22 cellular contexts compared by ENCODE assay signal in the genomic region with DNA sequence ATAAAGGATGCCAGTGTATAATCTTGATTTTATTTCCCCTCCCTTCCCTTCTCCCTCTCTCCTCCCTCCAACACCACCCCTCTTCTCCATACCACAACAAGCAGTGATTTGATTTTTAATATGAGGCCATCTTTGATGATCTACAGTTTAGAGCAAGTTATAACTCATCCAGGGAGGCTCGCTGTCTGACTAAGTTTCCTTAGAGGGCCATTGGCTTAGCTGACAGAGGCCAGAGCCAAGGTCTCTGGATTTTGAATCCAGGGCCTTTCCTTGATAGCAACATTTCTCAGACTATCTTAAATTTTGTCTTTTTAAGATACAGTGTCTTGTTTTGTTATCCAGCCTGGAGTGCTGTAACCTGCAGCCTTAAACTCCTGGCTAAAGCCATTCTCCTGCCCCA.
A peak's percentile ranks its signal among the peaks of the same experiment; 100 is the strongest.
DNase-seq lines count a peak whose midpoint lies in the region; FAIRE-seq and TF ChIP-seq lines count a peak whose summit lies in the region.
"Had no signal": no experiment of that assay in that cellular context is flagged by ENCODE, and none has a peak within 500 bp of the region (broad histone marks: within the 10 kb centered on the region; RNA-seq: fewer than 3 reads in every experiment).

No MANE protein-coding gene starts in this region.

- WGBS in esophagus muscularis mucosa = 92% methylated on average over 1 of the region's 1 CpG

- FAIRE-seq in bronchial epithelial cell (lab: Jason Lieb, UNC) = no peak
- FAIRE-seq: A204.1, HepG2 had no signal

- H3K27me3 ChIP-seq in bronchial epithelial cell (ENCODE audit: control insufficient read depth, insufficient read depth, low read length) = no peaks in the 10 kb centered on the region
- no peaks in the 10 kb centered on the region for H3K27me3 ChIP-seq in esophagus muscularis mucosa
- H3K27me3 ChIP-seq: BE2C had no signal

- H3K27ac Mint-ChIP-seq in activated CD4-positive, alpha-beta T cell treated with anti-CD3 and anti-CD28 coated beads, Interleukin-2, amount 10 ng/mL, durations not matched to agents 24 days and 14 days = no peak overlapping the region
- peak overlapping the region in 2 of 3 experiments; percentile 11 to 38 for H3K27ac Mint-ChIP-seq in nephron
- H3K27ac Mint-ChIP-seq: CD4-positive, CD25-positive, alpha-beta regulatory T cell; CD8-positive, alpha-beta memory T cell; HFFc6; IgD-negative memory B cell had no signal

- intact Hi-C loops in activated CD4-positive, alpha-beta T cell treated with anti-CD3 and anti-CD28 coated beads, Interleukin-2, amount 10 ng/mL, durations not matched to agents 24 days and 14 days (cut with micrococcal nuclease) = no loop called here
- intact Hi-C loops in esophagus muscularis mucosa (cut with DNase I) = no loop called here

- no peaks in the 10 kb centered on the region for H3K9me3 Mint-ChIP-seq in activated CD4-positive, alpha-beta T cell treated with anti-CD3 and anti-CD28 coated beads, Interleukin-2, amount 10 ng/mL, durations not matched to agents 24 days and 14 days
- no peaks in the 10 kb centered on the region for H3K9me3 Mint-ChIP-seq in nephron
- H3K9me3 Mint-ChIP-seq: CD8-positive, alpha-beta memory T cell; HFFc6 had no signal

- H3K27ac ChIP-seq in esophagus muscularis mucosa (replicated peaks in 1 of 4) = no peak overlapping the region

- H3K36me3 ChIP-seq in bronchial epithelial cell (ENCODE audit: control insufficient read depth, insufficient read depth, low read length) (no peaks in the 10 kb centered on the region), esophagus muscularis mucosa (no peaks in the 10 kb centered on the region)
- H3K36me3 ChIP-seq: BE2C had no signal

- H3K9me3 ChIP-seq in esophagus muscularis mucosa = no peaks in the 10 kb centered on the region
- H3K9me3 ChIP-seq: BE2C had no signal

- no peak for TF ChIP-seq CTCF in bronchial epithelial cell (IDR thresholded peaks at IDR 0.05; ENCODE audit: insufficient read depth, low read length, severe bottlenecking)
- TF ChIP-seq CTCF in esophagus muscularis mucosa (IDR thresholded peaks at IDR 0.05) = no peak
- no peak for TF ChIP-seq CTCF in nephron (IDR thresholded peaks at IDR 0.05; ENCODE audit: unreplicated experiment in 3 of 3)

- H3K36me3 Mint-ChIP-seq in activated CD4-positive, alpha-beta T cell treated with anti-CD3 and anti-CD28 coated beads, Interleukin-2, amount 10 ng/mL, durations not matched to agents 24 days and 14 days (ENCODE audit: low read depth) = no peaks in the 10 kb centered on the region
- H3K36me3 Mint-ChIP-seq in nephron (ENCODE audit: low read depth) = no peaks in the 10 kb centered on the region
- H3K36me3 Mint-ChIP-seq: CD4-positive, CD25-positive, alpha-beta regulatory T cell; CD8-positive, alpha-beta memory T cell; IgD-negative memory B cell had no signal

- H3K4me3 Mint-ChIP-seq in activated CD4-positive, alpha-beta T cell treated with anti-CD3 and anti-CD28 coated beads, Interleukin-2, amount 10 ng/mL, durations not matched to agents 24 days and 14 days = no peak overlapping the region
- no peak overlapping the region for H3K4me3 Mint-ChIP-seq in nephron
- H3K4me3 Mint-ChIP-seq: CD8-positive, alpha-beta memory T cell; HFFc6; IgD-negative memory B cell had no signal

- H3K27me3 Mint-ChIP-seq in activated CD4-positive, alpha-beta T cell treated with anti-CD3 and anti-CD28 coated beads, Interleukin-2, amount 10 ng/mL, durations not matched to agents 24 days and 14 days = no peaks in the 10 kb centered on the region
- H3K27me3 Mint-ChIP-seq in nephron (ENCODE audit: low read depth) = peaks cover 1% of the 10 kb centered on the region
- H3K27me3 Mint-ChIP-seq: CD4-positive, CD25-positive, alpha-beta regulatory T cell had no signal

- H3K4me1 ChIP-seq in esophagus muscularis mucosa = peaks cover 0 to 14% (median 4%) of the 10 kb centered on the region in 4 donors
- H3K4me1 ChIP-seq: BE2C had no signal

- no peak for TF ChIP-seq EP300 in esophagus muscularis mucosa (IDR thresholded peaks at IDR 0.05)

- H3K4me1 Mint-ChIP-seq in activated CD4-positive, alpha-beta T cell treated with anti-CD3 and anti-CD28 coated beads, Interleukin-2, amount 10 ng/mL, durations not matched to agents 24 days and 14 days = no peaks in the 10 kb centered on the region
- H3K4me1 Mint-ChIP-seq in nephron = peaks cover 28% of the 10 kb centered on the region

- TF ChIP-seq POLR2A in esophagus muscularis mucosa (IDR thresholded peaks at IDR 0.05; ENCODE audit: low read depth) = no peak

- DNase-seq in activated CD4-positive, alpha-beta T cell treated with anti-CD3 and anti-CD28 coated beads, Interleukin-2, amount 10 ng/mL, durations not matched to agents 24 days and 14 days = peak; percentile 24
- DNase-seq in activated CD4-positive, alpha-beta T cell treated with anti-CD3 and anti-CD28 coated beads for 4 hours = no peak
- DNase-seq in bronchial epithelial cell (ENCODE audit: low read depth) = peak; percentile 73
- DNase-seq in esophagus muscularis mucosa (ENCODE audit: extremely low spot score) = peak; percentile 68
- DNase-seq in NCI-H510A (lab: John Stamatoyannopoulos, UW) = no peak
- DNase-seq in NCI-H748 (lab: John Stamatoyannopoulos, UW; ENCODE audit: unreplicated experiment) = no peak
- DNase-seq: ACHN; BE2C; C1 segment of cervical spinal cord; CD4-positive, CD25-positive, alpha-beta regulatory T cell; CD8-positive, alpha-beta memory T cell; COR-L47; DMS153; DMS79 treated with DMSO at 0.1 percent for 48 hours; GF-D8; GOT3; H7; HFFc6 had no signal

- H3K4me3 ChIP-seq in bronchial epithelial cell (ENCODE audit: low read depth, low read length) = no peak overlapping the region
- no peak overlapping the region for H3K4me3 ChIP-seq in esophagus muscularis mucosa

Comparison
In these comparisons a context has a peak if more than half of its experiments do, and no peak if none do; other contexts are left out.
1. DNase-seq: peak in activated CD4-positive, alpha-beta T cell treated with anti-CD3 and anti-CD28 coated beads, Interleukin-2, amount 10 ng/mL, durations not matched to agents 24 days and 14 days (single experiment), bronchial epithelial cell (single experiment) and esophagus muscularis mucosa (single experiment); none in activated CD4-positive, alpha-beta T cell treated with anti-CD3 and anti-CD28 coated beads for 4 hours (0 of 2), NCI-H510A (single experiment) and NCI-H748 (single experiment).